ENCODE assay signal across 8 cellular contexts in genomic region chr19:45577111-45577905, GRCh38. TPM values are rescaled to one million over a fixed set of nuclear protein-coding genes. Genes with fewer than 3 reads are reported as not detected.
DNase-seq lines count a peak whose midpoint lies in the region; ATAC-seq, FAIRE-seq and TF ChIP-seq lines count a peak whose summit lies in the region.
"Had no signal": no experiment of that assay in that cellular context is flagged by ENCODE, and none has a peak within 500 bp of the region (broad histone marks: within the 10 kb centered on the region; RNA-seq: fewer than 3 reads in every experiment).

No MANE protein-coding gene starts in this region.

- H3K4me1 ChIP-seq in K562 (replicated peaks in 1 of 2; ENCODE audit: control insufficient read depth in 2 of 2, insufficient read depth in 2 of 2, low read length in 2 of 2) = peaks cover 18 to 19% of the 10 kb centered on the region in 2 experiments
- peaks cover 13% of the 10 kb centered on the region for H3K4me1 ChIP-seq in testis

- DNase-seq in HT-29 (ENCODE audit: low spot score) (peak; percentile 94), K562 (ENCODE audit: extremely low read depth in 1 of 4, low spot score in 3 of 4) (peak in 1 of 4 experiments; percentile 43), islet precursor cell (peak; percentile 95), testis (peak; percentile 57)
- no peak for DNase-seq in activated CD8-positive, alpha-beta memory T cell treated with anti-CD3 and anti-CD28 coated beads, Interleukin-2, amount 50 U/mL, for 48 hours
- DNase-seq in central memory CD4-positive, alpha-beta T cell = no peak
- DNase-seq: activated naive CD4-positive, alpha-beta T cell treated with anti-CD3 and anti-CD28 coated beads, Interleukin-2, amount 10 ng/mL, durations not matched to agents 7 days and 5 days had no signal

- H3K27ac ChIP-seq in K562 (ENCODE audit: extremely low read depth, low read depth, low read length) (peak overlapping the region; percentile 57; the same call in 2 of the 3 replicates), testis (no peak overlapping the region)

- TF ChIP-seq CTCF in K562 (IDR thresholded peaks at IDR 0.05 in 2 of 3, conservative IDR thresholded peaks at IDR 0.05 in 1 of 3; ENCODE audit: insufficient read depth in 2 of 3, low read depth in 1 of 3, low read length in 3 of 3) (no peak), testis (IDR thresholded peaks at IDR 0.05) (no peak)

- no peak for TF ChIP-seq RAD21 in K562 (CRISPR knock-in tag; conservative IDR thresholded peaks at IDR 0.05 in 1 of 2, IDR thresholded peaks at IDR 0.05 in 1 of 2)

- H4K20me1 ChIP-seq in K562 (replicated peaks; ENCODE audit: control insufficient read depth, insufficient read depth, low read length) = no peaks in the 10 kb centered on the region; the same call in 1 of the 2 replicates

- CTCF ChIA-PET in K562 (lab: Yijun Ruan, JAX; ENCODE audit: low intra/inter-chr PET ratio) = no interaction called here

- H3K36me3 ChIP-seq in K562 (ENCODE audit: control insufficient read depth, insufficient read depth, low read length) (peaks cover 17% of the 10 kb centered on the region; the same call in 2 of the 3 replicates), testis (ENCODE audit: low read depth, missing control alignments) (no peaks in the 10 kb centered on the region)

- 29% methylated on average over 11 of the region's 11 CpGs for WGBS in K562 (ENCODE audit: insufficient coverage, low coverage, missing lambda C conversion rate)
- WGBS in testis, 2 donors = 46 to 52% methylated on average over 10 to 11 of the region's 11 CpGs

- TF ChIP-seq POLR2A in K562 (conservative IDR thresholded peaks at IDR 0.05) (no peak), testis (IDR thresholded peaks at IDR 0.05) (no peak)

- H3K9me1 ChIP-seq in K562 (ENCODE audit: control insufficient read depth, insufficient read depth, low read length) = no peaks in the 10 kb centered on the region

- ATAC-seq in K562 (peak; percentile 74), HG03565 (IDR thresholded peaks at IDR 0.05; ENCODE audit: unreplicated experiment) (no peak)

- peak overlapping the region; percentile 17; the same call in 1 of the 2 replicates for H3K4me2 ChIP-seq in K562 (ENCODE audit: insufficient read depth, low read length)

- H3K4me3 ChIP-seq in K562 = no peak overlapping the region
- H3K4me3 ChIP-seq in testis = no peak overlapping the region

- no peak for TF ChIP-seq EP300 in K562 (IDR thresholded peaks at IDR 0.05; ENCODE audit: low read length)

- intact Hi-C loops in K562 (cut with micrococcal nuclease) (no loop called here), testis (cut with DNase I; ENCODE audit: low total_unique reads) (no loop called here)

- no peaks in the 10 kb centered on the region for H3K9me3 ChIP-seq in K562 (replicated peaks; ENCODE audit: control insufficient read depth, insufficient read depth, low read depth, low read length)
- H3K9me3 ChIP-seq in testis = no peaks in the 10 kb centered on the region

- in situ Hi-C loops in K562 (cut with MboI) = no loop called here

- BruUV-seq in K562 (replicated peaks; lab: Mats Ljungman, UMichigan) = no TSS peak

- H3K27me3 ChIP-seq in K562 (ENCODE audit: control insufficient read depth in 2 of 2, insufficient read depth in 2 of 2, low read length in 2 of 2) (no peaks in the 10 kb centered on the region), testis (no peaks in the 10 kb centered on the region)

- peaks cover 59% of the 10 kb centered on the region for H3K79me2 ChIP-seq in K562 (ENCODE audit: control insufficient read depth, insufficient read depth, low read length)

- FAIRE-seq in K562 (lab: Jason Lieb, UNC) = peak; percentile 83

- no peak overlapping the region for H2AFZ ChIP-seq in K562 (ENCODE audit: low read depth, low read length)

- POLR2A ChIA-PET in K562 (lab: Yijun Ruan, JAX) = interaction anchor here (0.7 to 1.7 kb wide), 5 partner anchors 9 to 99 kb away, joined by 3 to 5 read pairs (median 4); no protein-coding TSS in a partner anchor

- H3K9ac ChIP-seq in K562 (ENCODE audit: insufficient read depth in 1 of 2, low read depth in 2 of 2, low read length in 2 of 2) = peak overlapping the region in 1 of 2 experiments; percentile 71; a peak in 2 of 4 replicates

TF ChIP-seq in K562, 482 proteins besides CTCF, POLR2A, EP300 and RAD21 (continues in another document):
- TF ChIP-seq MLLT1 (IDR thresholded peaks at IDR 0.05) (no peak), HINFP (tag; conservative IDR thresholded peaks at IDR 0.05; ENCODE audit: low read depth) (peak; percentile 87), MEIS2 (IDR thresholded peaks at IDR 0.05; ENCODE audit: partially characterized antibody) (peak; percentile 44), RBM39 (optimal IDR thresholded peaks at IDR 0.05; ENCODE audit: low read depth, low read length) (no peak), NR2F6 (CRISPR knock-in tag; IDR thresholded peaks at IDR 0.05) (no peak), ZFX (CRISPR knock-in tag; IDR thresholded peaks at IDR 0.05) (0 out of 2 replicates have a peak, but pooled peaks have one; percentile 24), GATAD2A (IDR thresholded peaks at IDR 0.05) (no peak), NFIC (IDR thresholded peaks at IDR 0.05) (no peak), ZNF41 (CRISPR knock-in tag; conservative IDR thresholded peaks at IDR 0.05) (no peak), ZNF24 (IDR thresholded peaks at IDR 0.05) (no peak)

RNA-seq across cellular contexts. Expression of gene OPA3, which starts 7.3 kb away (rescaled TPM):
- total RNA-seq in HT-29 (2014; rRNA removed; shearing (Covaris generic)) = 20.5 and 23.0 TPM in 2 replicates
- 15.8 and 30.8 TPM in 2 replicates for total RNA-seq in K562 (2011; cell fraction: chromatin; rRNA removed; ENCODE audit: low replicate concordance)
- total RNA-seq in K562 (2011; cell fraction: nucleolus; rRNA removed) = 9.5 TPM in 2 replicates
- total RNA-seq in K562 (2011; cell fraction: nucleoplasm; rRNA removed) = 10.4 and 11.7 TPM in 2 replicates
- total RNA-seq in K562 (2014; rRNA removed) = 5.5 and 7.7 TPM in 2 replicates
- total RNA-seq in K562 (2014; rRNA removed; fragmentation: Illumina TruSeq; extraction: Trizol) = 8.4 and 9.0 TPM in 2 replicates
- total RNA-seq in K562 (2015; rRNA removed; fragmentation: Illumina TruSeq; extraction: Trizol) = 12.2 and 12.9 TPM in 2 replicates
- total RNA-seq in K562 (2021) = 16.8 and 18.8 TPM in 2 replicates
- polyA plus RNA-seq in K562 (2011; rRNA removed) = 14.2 and 16.4 TPM in 2 replicates
- 23.7 and 30.7 TPM in 2 replicates for polyA plus RNA-seq in K562 (2011; cell fraction: cytosol; rRNA removed)
- 6.1 and 6.4 TPM in 2 replicates for polyA plus RNA-seq in K562 (2011; cell fraction: nucleus; rRNA removed)
- 10.3 and 11.1 TPM in 2 replicates for polyA plus RNA-seq in K562 (2012)
- polyA plus RNA-seq in K562 (2014; fragmentation: Illumina TruSeq; extraction: Trizol) = 10.6 and 12.6 TPM in 2 replicates
- 1 to 10 TPM; 1.4 to 2.1 TPM for polyA plus RNA-seq in K562 (2014; fragmentation: Nextera tagmentation; extraction: Ambion mirVana)
- 7.0 and 9.3 TPM in 2 replicates for polyA plus RNA-seq in K562 (2014; rRNA removed)
- 11.1 and 13.0 TPM in 2 replicates for polyA minus RNA-seq in K562 (2011; rRNA and poly(A)+ RNA removed)
- 7.8 and 9.7 TPM in 2 replicates for polyA minus RNA-seq in K562 (2011; cell fraction: cytosol; rRNA and poly(A)+ RNA removed)
- polyA minus RNA-seq in K562 (2011; cell fraction: nucleus; rRNA and poly(A)+ RNA removed) = 2.0 and 2.2 TPM in 2 replicates
- 10 to 100 TPM; 18.3 to 19.3 TPM for total RNA-seq in testis
- polyA plus RNA-seq in testis (ENCODE audit: insufficient read depth, low read depth, low replicate concordance) = 20.9 TPM

RNA-seq across cellular contexts. Expression of gene GPR4, which starts 24.7 kb away (rescaled TPM):
- total RNA-seq in HT-29 (2014; rRNA removed; shearing (Covaris generic)) = not detected in 2 replicates
- total RNA-seq in K562 (2011; cell fraction: chromatin; rRNA removed; ENCODE audit: low replicate concordance) = 0.12 TPM in 2 replicates
- not detected in 2 replicates for total RNA-seq in K562 (2011; cell fraction: nucleolus; rRNA removed)
- total RNA-seq in K562 (2011; cell fraction: nucleoplasm; rRNA removed) = not detected in 2 replicates
- not detected in 2 replicates for total RNA-seq in K562 (2014; rRNA removed)
- total RNA-seq in K562 (2014; rRNA removed; fragmentation: Illumina TruSeq; extraction: Trizol) = not detected in 2 replicates
- not detected in 2 replicates for total RNA-seq in K562 (2015; rRNA removed; fragmentation: Illumina TruSeq; extraction: Trizol)
- 0.07 and 0.09 TPM in 2 replicates for total RNA-seq in K562 (2021)
- 0.03 TPM in 1 of 2 replicates, not detected in the other for polyA plus RNA-seq in K562 (2011; rRNA removed)
- polyA plus RNA-seq in K562 (2011; cell fraction: cytosol; rRNA removed) = 0.03 TPM in 1 of 2 replicates, not detected in the other
- 0.06 TPM in 2 replicates for polyA plus RNA-seq in K562 (2011; cell fraction: nucleus; rRNA removed)
- polyA plus RNA-seq in K562 (2012) = 0.16 and 0.21 TPM in 2 replicates
- 0.04 and 0.12 TPM in 2 replicates for polyA plus RNA-seq in K562 (2014; fragmentation: Illumina TruSeq; extraction: Trizol)
- polyA plus RNA-seq in K562 (2014; fragmentation: Nextera tagmentation; extraction: Ambion mirVana) = not detected
- 0.03 TPM in 1 of 2 replicates, not detected in the other for polyA plus RNA-seq in K562 (2014; rRNA removed)
- not detected in 2 replicates for polyA minus RNA-seq in K562 (2011; rRNA and poly(A)+ RNA removed)
- polyA minus RNA-seq in K562 (2011; cell fraction: cytosol; rRNA and poly(A)+ RNA removed) = not detected in 2 replicates
- polyA minus RNA-seq in K562 (2011; cell fraction: nucleus; rRNA and poly(A)+ RNA removed) = 0.13 TPM in 1 of 2 replicates, not detected in the other
- total RNA-seq in testis = 1 to 10 TPM in 1 of 2 donors, under 1 TPM in 1; 0.81 to 1.9 TPM
- 3.2 TPM for polyA plus RNA-seq in testis (ENCODE audit: insufficient read depth, low read depth, low replicate concordance)

Comparison
In these comparisons a context has a peak if more than half of its experiments do, and no peak if none do; other contexts are left out.
1. DNase-seq: peak in HT-29 (single experiment), islet precursor cell (single experiment) and testis (single experiment); none in activated CD8-positive, alpha-beta memory T cell treated with anti-CD3 and anti-CD28 coated beads, Interleukin-2, amount 50 U/mL, for 48 hours (single experiment) and central memory CD4-positive, alpha-beta T cell (single experiment).